In genomic region chr7:80918406-80918805, GRCh38 we compare ENCODE assay signal across 8 cellular contexts. TPM values are rescaled to one million over a fixed set of nuclear protein-coding genes. Genes with fewer than 3 reads are reported as not detected.
DNase-seq lines count a peak whose midpoint lies in the region; ATAC-seq and TF ChIP-seq lines count a peak whose summit lies in the region.

No MANE protein-coding gene starts in this region.

- peak overlapping the region; percentile 88 for H3K4me3 Mint-ChIP-seq in neural crest cell

- H3K4me1 Mint-ChIP-seq in neural crest cell = peaks cover 35% of the 10 kb centered on the region

- H3K4me3 ChIP-seq in BJ (ENCODE audit: low read depth, low read length) = peak overlapping the region; percentile 52
- peak overlapping the region; percentile 95 to 99 for H3K4me3 ChIP-seq in Panc1 (ENCODE audit: low read depth in 2 of 2, low read length in 2 of 2)

- DNase-seq in BJ (ENCODE audit: low read depth) (no peak), Panc1 (ENCODE audit: low read depth, low spot score) (no peak), erythroblast (lab: John Stamatoyannopoulos, UW) (peak; percentile 21 to 45), neural crest cell (ENCODE audit: low read depth, low spot score) (no peak), NCI-H146 treated with DMSO at 0.1 percent for 48 hours (lab: John Stamatoyannopoulos, UW; ENCODE audit: unreplicated experiment) (no peak), epidermal melanocyte (ENCODE audit: insufficient read length, low spot score) (no peak), NCI-H2081 (lab: John Stamatoyannopoulos, UW) (no peak)

- H3K9me3 ChIP-seq in Panc1 (ENCODE audit: control insufficient read depth, insufficient read depth, low read depth, low read length) = no peaks in the 10 kb centered on the region

- no peaks in the 10 kb centered on the region for H3K9me3 Mint-ChIP-seq in neural crest cell

- no peak for TF ChIP-seq POLR2A in erythroblast (IDR thresholded peaks at IDR 0.05; ENCODE audit: low read length)

- in situ Hi-C loops in Panc1 (cut with HindIII; ENCODE audit: low pct_unique_long_range_greater_than_20kb, low sequenced_read_pairs) = no loop called here

- H3K27ac ChIP-seq in Panc1 (ENCODE audit: low read length) = peak overlapping the region; percentile 100

- H3K27ac Mint-ChIP-seq in neural crest cell (ENCODE audit: unreplicated experiment) = peak overlapping the region; percentile 63

- ATAC-seq in GM21825 (IDR thresholded peaks at IDR 0.05; ENCODE audit: unreplicated experiment) (peak; percentile 54), Panc1 (no peak)

- POLR2A ChIA-PET in BJ (lab: Charles Lee) (interaction anchor here (0.6 to 0.7 kb wide), 3 partner anchors 52 to 559 kb away, joined by 4 to 5 read pairs (median 5); no protein-coding TSS in a partner anchor), Panc1 (lab: Charles Lee) (interaction anchor here (0.6 to 1.0 kb wide), 3 partner anchors 19 to 549 kb away, joined by 3 to 6 read pairs (median 5); no protein-coding TSS in a partner anchor)

- peaks cover 5% of the 10 kb centered on the region for H3K36me3 Mint-ChIP-seq in neural crest cell (ENCODE audit: low read depth)

- no peaks in the 10 kb centered on the region for H3K27me3 ChIP-seq in BJ (ENCODE audit: control insufficient read depth, insufficient read depth, low read length)
- no peaks in the 10 kb centered on the region for H3K27me3 ChIP-seq in Panc1 (ENCODE audit: control insufficient read depth, insufficient read depth, low read length)

- no peaks in the 10 kb centered on the region for H3K27me3 Mint-ChIP-seq in neural crest cell (ENCODE audit: low read depth)

- no TSS peak for BruUV-seq in Panc1 (replicated peaks; lab: Mats Ljungman, UMichigan)

- CTCF ChIA-PET in BJ (lab: Yijun Ruan, JAX) (interaction anchor here (0.7 to 5.2 kb wide), 8 partner anchors 28 to 552 kb away, joined by 3 to 27 read pairs (median 6); no protein-coding TSS in a partner anchor), Panc1 (lab: Charles Lee) (interaction anchor here (0.6 to 2.9 kb wide), 3 partner anchors 179 to 552 kb away, joined by 12 to 15 read pairs (median 13); no protein-coding TSS in a partner anchor)

- peaks cover 59% of the 10 kb centered on the region for H3K4me1 ChIP-seq in Panc1 (ENCODE audit: control insufficient read depth, insufficient read depth, low read length)

- peaks cover 2% of the 10 kb centered on the region; the same call in 1 of the 2 replicates for H3K36me3 ChIP-seq in BJ (ENCODE audit: control insufficient read depth, insufficient read depth, low read length)
- peaks cover 23% of the 10 kb centered on the region for H3K36me3 ChIP-seq in Panc1 (ENCODE audit: control insufficient read depth, insufficient read depth, low read length)

- intact Hi-C loops in Panc1 (cut with micrococcal nuclease; ENCODE audit: unreplicated experiment) = loop anchor here (2.0 to 5.0 kb wide), 3 partner anchors 220 to 554 kb away; no protein-coding TSS in a partner anchor

- TF ChIP-seq CTCF in BJ (IDR thresholded peaks at IDR 0.05; ENCODE audit: insufficient read depth, low read depth, low read length) (no peak), Panc1 (IDR thresholded peaks at IDR 0.05) (no peak), neural crest cell (conservative IDR thresholded peaks at IDR 0.05) (no peak)

RNA-seq across cellular contexts. Expression of gene SEMA3C, which starts 0.4 kb away (rescaled TPM):
- polyA plus RNA-seq in BJ (2011; rRNA removed) = 64.1 and 118 TPM in 2 replicates
- 91.2 and 106 TPM in 2 replicates for polyA minus RNA-seq in BJ (2011; rRNA and poly(A)+ RNA removed)
- total RNA-seq in Panc1 (2021; ENCODE audit: unreplicated experiment) = 232 TPM
- polyA plus RNA-seq in Panc1 (2012; ENCODE audit: insufficient read length) = 166 TPM
- total RNA-seq in neural crest cell = 36.6 and 36.9 TPM in 2 replicates

Comparison
In these comparisons a context has a peak if more than half of its experiments do, and no peak if none do; other contexts are left out.
1. DNase-seq: peak in erythroblast (2 of 2); none in BJ (single experiment), Panc1 (single experiment), neural crest cell (single experiment), NCI-H146 treated with DMSO at 0.1 percent for 48 hours (single experiment), epidermal melanocyte (single experiment) and NCI-H2081 (0 of 2).